In genomic region chr19:32870154-32870573, GRCh38 we compare ENCODE assay signal across 24 cellular contexts. TPM values are rescaled to one million over a fixed set of nuclear protein-coding genes. Genes with fewer than 3 reads are reported as not detected.
DNase-seq lines count a peak whose midpoint lies in the region; ATAC-seq and TF ChIP-seq lines count a peak whose summit lies in the region.
"Had no signal": no experiment of that assay in that cellular context is flagged by ENCODE, and none has a peak within 500 bp of the region (broad histone marks: within the 10 kb centered on the region; RNA-seq: fewer than 3 reads in every experiment).

No MANE protein-coding gene starts in this region.

- no peaks in the 10 kb centered on the region for H3K36me3 Mint-ChIP-seq in nephron progenitor cell (ENCODE audit: low read depth)
- no peaks in the 10 kb centered on the region for H3K36me3 Mint-ChIP-seq in activated CD4-positive, alpha-beta T cell treated with anti-CD3 and anti-CD28 coated beads for 36 hours (ENCODE audit: low read depth)
- H3K36me3 Mint-ChIP-seq: naive B cell had no signal

- TF ChIP-seq CTCF in nephron progenitor cell (IDR thresholded peaks at IDR 0.05), result no peak
- TF ChIP-seq CTCF in suprapubic skin (IDR thresholded peaks at IDR 0.05), result no peak

- H3K4me1 Mint-ChIP-seq in nephron progenitor cell, result peaks cover 4% of the 10 kb centered on the region
- H3K4me1 Mint-ChIP-seq in activated CD4-positive, alpha-beta T cell treated with anti-CD3 and anti-CD28 coated beads for 36 hours, result peaks cover 3% of the 10 kb centered on the region
- H3K4me1 Mint-ChIP-seq: activated naive CD8-positive, alpha-beta T cell treated with anti-CD3 and anti-CD28 coated beads, Interleukin-2, amount 50 U/mL, for 24 hours; naive B cell had no signal

- no peak for TF ChIP-seq EP300 in suprapubic skin (IDR thresholded peaks at IDR 0.05)

- H3K27ac ChIP-seq in suprapubic skin, result no peak overlapping the region
- H3K27ac ChIP-seq: 22Rv1, body of pancreas, pancreas, tibial nerve had no signal

- intact Hi-C loops in activated CD4-positive, alpha-beta T cell treated with anti-CD3 and anti-CD28 coated beads for 36 hours (cut with DNase I, micrococcal nuclease), result no loop called here

- H3K27ac Mint-ChIP-seq in nephron progenitor cell, result peak overlapping the region; percentile 66
- H3K27ac Mint-ChIP-seq in activated CD4-positive, alpha-beta T cell treated with anti-CD3 and anti-CD28 coated beads for 36 hours, result no peak overlapping the region
- H3K27ac Mint-ChIP-seq: activated naive CD8-positive, alpha-beta T cell treated with anti-CD3 and anti-CD28 coated beads, Interleukin-2, amount 50 U/mL, for 24 hours had no signal

- POLR2A ChIA-PET in activated CD4-positive, alpha-beta T cell treated with anti-CD3 and anti-CD28 coated beads for 36 hours (lab: Charles Lee), result interaction anchor here (0.6 kb wide), 1 partner anchor 14 kb away, joined by 6 read pairs; no protein-coding TSS in a partner anchor

- H3K4me3 Mint-ChIP-seq in nephron progenitor cell, result no peak overlapping the region
- no peak overlapping the region for H3K4me3 Mint-ChIP-seq in activated CD4-positive, alpha-beta T cell treated with anti-CD3 and anti-CD28 coated beads for 36 hours
- H3K4me3 Mint-ChIP-seq: activated naive CD8-positive, alpha-beta T cell treated with anti-CD3 and anti-CD28 coated beads, Interleukin-2, amount 50 U/mL, for 24 hours; naive B cell had no signal

- no peaks in the 10 kb centered on the region for H3K9me3 Mint-ChIP-seq in nephron progenitor cell
- no peaks in the 10 kb centered on the region for H3K9me3 Mint-ChIP-seq in activated CD4-positive, alpha-beta T cell treated with anti-CD3 and anti-CD28 coated beads for 36 hours (ENCODE audit: low read depth)
- H3K9me3 Mint-ChIP-seq: activated naive CD8-positive, alpha-beta T cell treated with anti-CD3 and anti-CD28 coated beads, Interleukin-2, amount 50 U/mL, for 24 hours; naive B cell had no signal

- no peaks in the 10 kb centered on the region for H3K36me3 ChIP-seq in suprapubic skin
- H3K36me3 ChIP-seq: pancreas had no signal

- H3K27me3 Mint-ChIP-seq in nephron progenitor cell (ENCODE audit: low read depth, poor library complexity), result peaks cover 3% of the 10 kb centered on the region
- no peaks in the 10 kb centered on the region for H3K27me3 Mint-ChIP-seq in activated CD4-positive, alpha-beta T cell treated with anti-CD3 and anti-CD28 coated beads for 36 hours
- H3K27me3 Mint-ChIP-seq: activated naive CD8-positive, alpha-beta T cell treated with anti-CD3 and anti-CD28 coated beads, Interleukin-2, amount 50 U/mL, for 24 hours; naive B cell had no signal

- TF ChIP-seq POLR2A in suprapubic skin (IDR thresholded peaks at IDR 0.05), result no peak

- ATAC-seq in activated CD4-positive, alpha-beta T cell treated with anti-CD3 and anti-CD28 coated beads for 36 hours, result no peak
- ATAC-seq in HG03095 (IDR thresholded peaks at IDR 0.05; ENCODE audit: unreplicated experiment), result no peak
- ATAC-seq: activated naive CD8-positive, alpha-beta T cell treated with anti-CD3 and anti-CD28 coated beads, Interleukin-2, amount 50 U/mL, for 24 hours; body of pancreas; pancreas had no signal

- H3K4me3 ChIP-seq in suprapubic skin, result no peak overlapping the region
- H3K4me3 ChIP-seq: body of pancreas, lung, pancreas, tibial nerve had no signal

- WGBS in suprapubic skin, result 73% methylated on average over 12 of the region's 14 CpGs

- H3K27me3 ChIP-seq in suprapubic skin, result no peaks in the 10 kb centered on the region
- H3K27me3 ChIP-seq: body of pancreas, pancreas, tibial nerve had no signal

- DNase-seq in NCI-H1417 (lab: John Stamatoyannopoulos, UW), result peak in 2 of 3 experiments; percentile 1 to 3
- DNase-seq in NCI-H1417 treated with DMSO at 0.1 percent for 48 hours (lab: John Stamatoyannopoulos, UW), result no peak
- peak; percentile 60 for DNase-seq in iPS-NIHi11 (ENCODE audit: low spot score)
- no peak for DNase-seq in nephron progenitor cell
- DNase-seq in suprapubic skin (ENCODE audit: low spot score in 2 of 2), result no peak
- DNase-seq in activated CD4-positive, alpha-beta T cell treated with anti-CD3 and anti-CD28 coated beads for 36 hours, result no peak
- DNase-seq in RPMI8226, result no peak
- DNase-seq: activated effector memory CD4-positive, alpha-beta T cell treated with Interleukin-2 at 50 U/mL for 16 hours; activated naive CD8-positive, alpha-beta T cell treated with anti-CD3 and anti-CD28 coated beads, Interleukin-2, amount 50 U/mL, for 24 hours; AML-193; body of pancreas; naive B cell; NCI-H1092 treated with DMSO at 0.1 percent for 48 hours; NCI-H510A treated with DMSO at 0.1 percent for 48 hours; pancreas; stimulated activated CD4-positive, alpha-beta T cell treated with anti-CD3 and anti-CD28 coated beads, Interleukin-2, amount 100 ng/mL, for 24 hours; stimulated activated naive CD4-positive, alpha-beta T cell treated with Interleukin-2 at 50 U/mL for 16 hours had no signal

- no peaks in the 10 kb centered on the region for H3K9me3 ChIP-seq in suprapubic skin
- H3K9me3 ChIP-seq: body of pancreas, pancreas, tibial nerve had no signal

- no peaks in the 10 kb centered on the region for H3K4me1 ChIP-seq in suprapubic skin
- H3K4me1 ChIP-seq: body of pancreas, pancreas had no signal

- CTCF ChIA-PET in activated CD4-positive, alpha-beta T cell treated with anti-CD3 and anti-CD28 coated beads for 36 hours (lab: Charles Lee), result interaction anchor here (0.6 kb wide), 1 partner anchor 17 kb away, joined by 3 read pairs; no protein-coding TSS in a partner anchor

RNA-seq across cellular contexts. Expression of gene SLC7A9, which starts 0.6 kb away (rescaled TPM):
- total RNA-seq in suprapubic skin, result 1 to 10 TPM in 2 of 4 donors, under 1 TPM in 1, not detected in 1; 0.40 to 1.7 (median 1.1) TPM
- under 1 TPM in 1 of 2 experiments, not detected in 1; 0.14 TPM for total RNA-seq in activated CD4-positive, alpha-beta T cell treated with anti-CD3 and anti-CD28 coated beads for 36 hours
- total RNA-seq: body of pancreas, Daoy, glomerular endothelial cell, LHCN-M2 had no signal

Comparison
In these comparisons a context has a peak if more than half of its experiments do, and no peak if none do; other contexts are left out.
1. DNase-seq: peak in NCI-H1417 (2 of 3) and iPS-NIHi11 (single experiment); none in NCI-H1417 treated with DMSO at 0.1 percent for 48 hours (single experiment), nephron progenitor cell (single experiment), suprapubic skin (0 of 2), activated CD4-positive, alpha-beta T cell treated with anti-CD3 and anti-CD28 coated beads for 36 hours (single experiment) and RPMI8226 (single experiment).